ENCODE assay signal across 27 cellular contexts in the genomic region with DNA sequence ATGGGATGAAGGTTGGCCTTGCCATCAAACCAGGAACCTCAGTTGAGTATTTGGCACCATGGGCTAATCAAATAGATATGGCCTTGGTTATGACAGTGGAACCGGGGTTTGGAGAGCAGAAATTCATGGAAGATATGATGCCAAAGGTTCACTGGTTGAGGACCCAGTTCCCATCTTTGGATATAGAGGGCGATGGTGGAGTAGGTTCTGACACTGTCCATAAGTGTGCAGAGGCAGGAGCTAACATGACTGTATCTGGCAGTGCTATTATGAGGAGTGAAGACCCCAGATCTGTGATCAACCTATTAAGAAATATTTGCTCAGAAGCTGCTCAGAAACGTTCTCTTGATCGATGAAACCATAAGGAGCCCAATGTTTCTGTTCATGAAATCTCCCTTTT. TPM values are rescaled to one million over a fixed set of nuclear protein-coding genes. Genes with fewer than 3 reads are reported as not detected.
DNase-seq lines count a peak whose midpoint lies in the region; ATAC-seq, FAIRE-seq and TF ChIP-seq lines count a peak whose summit lies in the region.
"Had no signal": no experiment of that assay in that cellular context is flagged by ENCODE, and none has a peak within 500 bp of the region (broad histone marks: within the 10 kb centered on the region; RNA-seq: fewer than 3 reads in every experiment).

No MANE protein-coding gene starts in this region.

- TF ChIP-seq CTCF in AG09309 (IDR thresholded peaks at IDR 0.05; ENCODE audit: control insufficient read depth, insufficient read depth, low read depth, low read length, missing control alignments) (peak; percentile 39), astrocyte (IDR thresholded peaks at IDR 0.05; ENCODE audit: insufficient read depth, low read depth, low read length) (peak; percentile 8), fibroblast of the aortic adventitia (IDR thresholded peaks at IDR 0.05; ENCODE audit: insufficient read depth, low read length) (peak; percentile 25), ascending aorta (IDR thresholded peaks at IDR 0.05) (no peak)

- intact Hi-C loops in ascending aorta (cut with DNase I) = loop anchor here (5.0 kb wide), 1 partner anchor 179 kb away; no protein-coding TSS in a partner anchor

- H3K4me3 Mint-ChIP-seq in astrocyte (ENCODE audit: unreplicated experiment) = no peak overlapping the region
- H3K4me3 Mint-ChIP-seq in activated T-cell treated with anti-CD3 and anti-CD28 coated beads, Interleukin-2, amount 50 U/mL, for 72 hours = no peak overlapping the region
- H3K4me3 Mint-ChIP-seq: central memory CD8-positive, alpha-beta T cell; H9; natural killer cell treated with Interleukin-12 subunit alpha and Interleukin-12 subunit beta and Interleukin-15 and Interleukin-18, amount 100 ng/mL, for 72 hours had no signal

- H3K4me1 Mint-ChIP-seq in astrocyte (ENCODE audit: low read depth, unreplicated experiment) = peaks cover 7% of the 10 kb centered on the region
- H3K4me1 Mint-ChIP-seq in activated T-cell treated with anti-CD3 and anti-CD28 coated beads, Interleukin-2, amount 50 U/mL, for 72 hours (ENCODE audit: low read depth) = peaks cover 6% of the 10 kb centered on the region
- H3K4me1 Mint-ChIP-seq: central memory CD8-positive, alpha-beta T cell had no signal

- no peaks in the 10 kb centered on the region for H4K20me1 ChIP-seq in astrocyte (ENCODE audit: insufficient read depth, low read length)

- H3K4me3 ChIP-seq in AG09309 (ENCODE audit: control insufficient read depth, low read depth, low read length) = no peak overlapping the region
- H3K4me3 ChIP-seq in astrocyte (ENCODE audit: insufficient read depth, low read depth, low read length) = no peak overlapping the region
- H3K4me3 ChIP-seq in fibroblast of the aortic adventitia (ENCODE audit: low read depth, low read length) = no peak overlapping the region
- no peak overlapping the region for H3K4me3 ChIP-seq in ascending aorta
- H3K4me3 ChIP-seq: esophagus muscularis mucosa, tibial nerve had no signal

- no peak overlapping the region for H2AFZ ChIP-seq in astrocyte (ENCODE audit: low read depth, low read length)

- DNase-seq in AG09309 (ENCODE audit: low read depth) (no peak), Kasumi-1 (lab: John Stamatoyannopoulos, UW) (peak; percentile 18 to 28), astrocyte (ENCODE audit: low read depth) (no peak), fibroblast of the aortic adventitia (ENCODE audit: low read depth) (no peak), ascending aorta (ENCODE audit: low spot score in 2 of 2) (no peak), NCI-H2171 (lab: John Stamatoyannopoulos, UW) (no peak), T1000 (lab: John Stamatoyannopoulos, UW) (no peak)
- no peak for DNase-seq in activated T-cell treated with anti-CD3 and anti-CD28 coated beads, Interleukin-2, amount 50 U/mL, for 72 hours
- DNase-seq: activated CD4-positive, alpha-beta T cell treated with anti-CD3 and anti-CD28 coated beads, Interleukin-2, amount 50 U/mL, for 1 hour; activated CD8-positive, alpha-beta memory T cell treated with anti-CD3 and anti-CD28 coated beads, Interleukin-2, amount 50 U/mL, for 4 hours; H9; midbrain; NCI-H1105; NCI-H2029 treated with DMSO at 0.1 percent for 48 hours; NCI-H510A treated with DMSO at 0.1 percent for 48 hours; posterior cingulate gyrus; SHP77; stimulated activated CD4-positive, alpha-beta T cell treated with anti-CD3 and anti-CD28 coated beads, Interleukin-1b, Interleukin-23, amount 100 ng/mL, for 48 hours; stimulated activated naive CD4-positive, alpha-beta T cell treated with Interleukin-2 at 50 U/mL for 16 hours had no signal

- H3K4me1 ChIP-seq in astrocyte (ENCODE audit: insufficient read depth, low read length) (peaks cover 5% of the 10 kb centered on the region), ascending aorta (peaks cover 4 to 7% of the 10 kb centered on the region in 2 donors)

- H3K4me2 ChIP-seq in astrocyte (ENCODE audit: low read length) = no peak overlapping the region
- H3K4me2 ChIP-seq: KMS-11 had no signal

- H3K9me3 ChIP-seq in astrocyte (ENCODE audit: insufficient read depth, low read depth, low read length) (no peaks in the 10 kb centered on the region), ascending aorta (no peaks in the 10 kb centered on the region)
- H3K9me3 ChIP-seq: esophagus muscularis mucosa, tibial nerve had no signal

- no peaks in the 10 kb centered on the region for H3K79me2 ChIP-seq in astrocyte (ENCODE audit: insufficient read depth, low read length)

- FAIRE-seq in astrocyte (lab: Jason Lieb, UNC) = no peak
- FAIRE-seq: G401.6 had no signal

- H3K27me3 ChIP-seq in astrocyte (ENCODE audit: insufficient read depth, low read length) (no peaks in the 10 kb centered on the region), ascending aorta (no peaks in the 10 kb centered on the region)
- H3K27me3 ChIP-seq: esophagus muscularis mucosa, tibial nerve had no signal

- no peak overlapping the region for H3K9ac ChIP-seq in astrocyte (ENCODE audit: low read length)
- H3K9ac ChIP-seq: KMS-11 had no signal

- H3K36me3 ChIP-seq in astrocyte (ENCODE audit: insufficient read depth, low read length) (no peaks in the 10 kb centered on the region), ascending aorta (no peaks in the 10 kb centered on the region)
- H3K36me3 ChIP-seq: esophagus muscularis mucosa, tibial nerve had no signal

- H3K36me3 Mint-ChIP-seq in astrocyte (ENCODE audit: low read depth, unreplicated experiment) = no peaks in the 10 kb centered on the region
- peaks cover 2% of the 10 kb centered on the region in 2 donors for H3K36me3 Mint-ChIP-seq in activated T-cell treated with anti-CD3 and anti-CD28 coated beads, Interleukin-2, amount 50 U/mL, for 72 hours (ENCODE audit: insufficient read depth in 2 of 2)

- no peak overlapping the region for H3K27ac ChIP-seq in astrocyte (ENCODE audit: low read depth, low read length)
- no peak overlapping the region for H3K27ac ChIP-seq in ascending aorta
- H3K27ac ChIP-seq: esophagus muscularis mucosa, KMS-11, tibial nerve had no signal

- ATAC-seq in activated T-cell treated with anti-CD3 and anti-CD28 coated beads, Interleukin-2, amount 50 U/mL, for 72 hours (replicated peaks in 1 of 2) = no peak
- ATAC-seq: natural killer cell treated with Interleukin-12 subunit alpha and Interleukin-12 subunit beta and Interleukin-15 and Interleukin-18, amount 100 ng/mL, for 72 hours had no signal

- peaks cover 3% of the 10 kb centered on the region for H3K9me3 Mint-ChIP-seq in astrocyte (ENCODE audit: unreplicated experiment)
- peaks cover 2% of the 10 kb centered on the region in 2 donors for H3K9me3 Mint-ChIP-seq in activated T-cell treated with anti-CD3 and anti-CD28 coated beads, Interleukin-2, amount 50 U/mL, for 72 hours

- no peak overlapping the region for H3K27ac Mint-ChIP-seq in astrocyte (ENCODE audit: unreplicated experiment)
- no peak overlapping the region for H3K27ac Mint-ChIP-seq in activated T-cell treated with anti-CD3 and anti-CD28 coated beads, Interleukin-2, amount 50 U/mL, for 72 hours
- H3K27ac Mint-ChIP-seq: H9; natural killer cell treated with Interleukin-12 subunit alpha and Interleukin-12 subunit beta and Interleukin-15 and Interleukin-18, amount 100 ng/mL, for 72 hours had no signal

- H3K27me3 Mint-ChIP-seq in astrocyte (ENCODE audit: low read depth, unreplicated experiment) = no peaks in the 10 kb centered on the region
- H3K27me3 Mint-ChIP-seq in activated T-cell treated with anti-CD3 and anti-CD28 coated beads, Interleukin-2, amount 50 U/mL, for 72 hours (ENCODE audit: low read depth) = no peaks in the 10 kb centered on the region

RNA-seq across cellular contexts. Expression of gene RPEL1, which starts 0.6 kb away (rescaled TPM):
- not detected in 2 replicates for total RNA-seq in astrocyte
- under 0.01 and 0.82 TPM in 2 replicates for total RNA-seq in fibroblast of the aortic adventitia (ENCODE audit: low replicate concordance)
- not detected for total RNA-seq in ascending aorta
- total RNA-seq in activated T-cell treated with anti-CD3 and anti-CD28 coated beads, Interleukin-2, amount 50 U/mL, for 72 hours = under 1 TPM in 1 of 2 donors, not detected in 1; 0.12 TPM
- total RNA-seq: natural killer cell treated with Interleukin-12 subunit alpha and Interleukin-12 subunit beta and Interleukin-15 and Interleukin-18, amount 100 ng/mL, for 72 hours; skeletal muscle tissue; T-helper 1 cell treated with Interleukin-12 subunit alpha and Interleukin-12 subunit beta and Interleukin-4 antibody, amounts not matched to agents 30 ng/mL and 1 ng/mL, for 36 hours; tibial nerve had no signal

RNA-seq across cellular contexts. Expression of gene INA, which starts 30.6 kb away (rescaled TPM):
- total RNA-seq in astrocyte (26.9 and 39.6 TPM in 2 replicates), fibroblast of the aortic adventitia (ENCODE audit: low replicate concordance) (0.33 and 0.90 TPM in 2 replicates), ascending aorta (not detected)
- under 1 TPM; 0.23 to 0.46 TPM for total RNA-seq in activated T-cell treated with anti-CD3 and anti-CD28 coated beads, Interleukin-2, amount 50 U/mL, for 72 hours
- total RNA-seq: skeletal muscle tissue, tibial nerve had no signal

RNA-seq across cellular contexts. Expression of gene NT5C2, which starts 53.3 kb away (rescaled TPM):
- total RNA-seq in astrocyte (89.4 and 113 TPM in 2 replicates), fibroblast of the aortic adventitia (ENCODE audit: low replicate concordance) (95.2 and 122 TPM in 2 replicates), ascending aorta (25.9 TPM)
- 100 to 1,000 TPM in 1 of 2 donors, 10 to 100 TPM in 1; 99.6 to 102 TPM for total RNA-seq in activated T-cell treated with anti-CD3 and anti-CD28 coated beads, Interleukin-2, amount 50 U/mL, for 72 hours

Comparison
In these comparisons a context has a peak if more than half of its experiments do, and no peak if none do; other contexts are left out.
1. DNase-seq: peak in Kasumi-1 (2 of 2); none in AG09309 (single experiment), astrocyte (single experiment), fibroblast of the aortic adventitia (single experiment), ascending aorta (0 of 2), NCI-H2171 (single experiment), activated T-cell treated with anti-CD3 and anti-CD28 coated beads, Interleukin-2, amount 50 U/mL, for 72 hours (0 of 2) and T1000 (single experiment).
2. CTCF ChIP-seq: peak in AG09309 (single experiment), astrocyte (single experiment) and fibroblast of the aortic adventitia (single experiment); none in ascending aorta (0 of 3).
3. RNA of gene INA, which starts 30.6 kb away (total RNA-seq): 26.9 to 39.6 TPM in astrocyte; 0.33 to 0.90 TPM in fibroblast of the aortic adventitia, 0.23 to 0.46 TPM in activated T-cell treated with anti-CD3 and anti-CD28 coated beads, Interleukin-2, amount 50 U/mL, for 72 hours and not detected in ascending aorta (single experiment); every median in the first group is over 10 times any median in the second.